In genomic region chr6:131628726-131629125, GRCh38 we compare ENCODE assay signal across 8 cellular contexts. TPM values are rescaled to one million over a fixed set of nuclear protein-coding genes. Genes with fewer than 3 reads are reported as not detected.
DNase-seq lines count a peak whose midpoint lies in the region; ATAC-seq and TF ChIP-seq lines count a peak whose summit lies in the region.

No MANE protein-coding gene starts in this region.

- DNase-seq in AG10803 (ENCODE audit: low read depth) (peak; percentile 10), breast epithelium (ENCODE audit: low spot score in 2 of 2) (no peak), nephron progenitor cell (no peak), NCI-H345 treated with DMSO at 0.1 percent for 48 hours (lab: John Stamatoyannopoulos, UW; ENCODE audit: unreplicated experiment) (no peak), AG08395 (ENCODE audit: low spot score) (no peak), mucosa of descending colon (no peak)
- DNase-seq in stimulated activated CD4-positive, alpha-beta T cell treated with anti-CD3 and anti-CD28 coated beads, Interleukin-12 subunit alpha, Interleukin-12 subunit beta, amount 100 ng/mL, for 4 hours = no peak

- H3K27ac ChIP-seq in KOPT-K1 (ENCODE audit: low read depth, low read length, poor library complexity, severe bottlenecking) (peak overlapping the region; percentile 75), breast epithelium (no peak overlapping the region)

- no peaks in the 10 kb centered on the region for H3K9me3 Mint-ChIP-seq in nephron progenitor cell

- H3K36me3 ChIP-seq in KOPT-K1 (ENCODE audit: insufficient read depth, low read length) = peaks cover 25% of the 10 kb centered on the region
- no peaks in the 10 kb centered on the region for H3K36me3 ChIP-seq in breast epithelium
- H3K36me3 ChIP-seq in mucosa of descending colon (ENCODE audit: low read depth) = peaks cover 7% of the 10 kb centered on the region

- H3K4me1 ChIP-seq in breast epithelium (peaks cover 0 to 18% of the 10 kb centered on the region in 2 donors), mucosa of descending colon (ENCODE audit: low read depth) (peaks cover 7% of the 10 kb centered on the region)

- H3K36me3 Mint-ChIP-seq in nephron progenitor cell (ENCODE audit: low read depth) = peaks cover 5% of the 10 kb centered on the region

- no peak overlapping the region; the same call in 1 of the 2 replicates for H3K4me3 ChIP-seq in AG10803 (ENCODE audit: low read length)
- peak overlapping the region; percentile 74 to 82 (median 75) for H3K4me3 ChIP-seq in breast epithelium
- H3K4me3 ChIP-seq in mucosa of descending colon = no peak overlapping the region

- peaks cover 32% of the 10 kb centered on the region for H3K4me1 Mint-ChIP-seq in nephron progenitor cell

- no peak for TF ChIP-seq POLR2A in breast epithelium (IDR thresholded peaks at IDR 0.05)

- intact Hi-C loops in breast epithelium (cut with DNase I; ENCODE audit: low total_unique reads) (no loop called here), mucosa of descending colon (cut with DNase I, micrococcal nuclease) (no loop called here)

- no peak overlapping the region for H3K27ac Mint-ChIP-seq in nephron progenitor cell

- ATAC-seq in mucosa of descending colon = no peak

- H3K27me3 Mint-ChIP-seq in nephron progenitor cell (ENCODE audit: low read depth, poor library complexity) = peaks cover 4% of the 10 kb centered on the region

- TF ChIP-seq CTCF in AG10803 (conservative IDR thresholded peaks at IDR 0.05; ENCODE audit: low read length) (no peak; the same call in 1 of the 2 replicates), breast epithelium (IDR thresholded peaks at IDR 0.05) (no peak), nephron progenitor cell (IDR thresholded peaks at IDR 0.05) (no peak), mucosa of descending colon (IDR thresholded peaks at IDR 0.05) (no peak)

- H3K9me3 ChIP-seq in KOPT-K1 (ENCODE audit: insufficient read depth, low read length, poor library complexity, severe bottlenecking) = no peaks in the 10 kb centered on the region
- H3K9me3 ChIP-seq in breast epithelium = no peaks in the 10 kb centered on the region
- H3K9me3 ChIP-seq in mucosa of descending colon = no peaks in the 10 kb centered on the region

- peak overlapping the region; percentile 94 for H3K4me3 Mint-ChIP-seq in nephron progenitor cell

- no peaks in the 10 kb centered on the region for H3K27me3 ChIP-seq in breast epithelium

RNA-seq across cellular contexts. Expression of gene MED23, which starts 0.7 kb away (rescaled TPM):
- total RNA-seq in breast epithelium (10 to 100 TPM; 23.7 to 61.8 (median 47.5) TPM), mucosa of descending colon (10 to 100 TPM; 25.8 to 40.6 (median 28.2) TPM)

RNA-seq across cellular contexts. Expression of gene ENPP3, which starts 8.4 kb away (rescaled TPM):
- total RNA-seq in breast epithelium = 1 to 10 TPM in 2 of 3 donors, under 1 TPM in 1; 0.98 to 1.8 (median 1.8) TPM
- total RNA-seq in mucosa of descending colon = 10 to 100 TPM in 2 of 3 donors, 1 to 10 TPM in 1; 6.6 to 22.8 (median 19.5) TPM

RNA-seq across cellular contexts. Expression of gene ARG1, which starts 55.7 kb away (rescaled TPM):
- total RNA-seq in breast epithelium = under 1 TPM in 1 of 3 donors, not detected in 2; 0.29 TPM
- 1 to 10 TPM in 1 of 3 donors, not detected in 2; 1.1 TPM for total RNA-seq in mucosa of descending colon

Comparison
In these comparisons a context has a peak if more than half of its experiments do, and no peak if none do; other contexts are left out.
1. H3K4me3 ChIP-seq: peak in breast epithelium (3 of 3); none in AG10803 (single experiment) and mucosa of descending colon (single experiment).